ENCODE assay signal across 8 cellular contexts in the genomic region with DNA sequence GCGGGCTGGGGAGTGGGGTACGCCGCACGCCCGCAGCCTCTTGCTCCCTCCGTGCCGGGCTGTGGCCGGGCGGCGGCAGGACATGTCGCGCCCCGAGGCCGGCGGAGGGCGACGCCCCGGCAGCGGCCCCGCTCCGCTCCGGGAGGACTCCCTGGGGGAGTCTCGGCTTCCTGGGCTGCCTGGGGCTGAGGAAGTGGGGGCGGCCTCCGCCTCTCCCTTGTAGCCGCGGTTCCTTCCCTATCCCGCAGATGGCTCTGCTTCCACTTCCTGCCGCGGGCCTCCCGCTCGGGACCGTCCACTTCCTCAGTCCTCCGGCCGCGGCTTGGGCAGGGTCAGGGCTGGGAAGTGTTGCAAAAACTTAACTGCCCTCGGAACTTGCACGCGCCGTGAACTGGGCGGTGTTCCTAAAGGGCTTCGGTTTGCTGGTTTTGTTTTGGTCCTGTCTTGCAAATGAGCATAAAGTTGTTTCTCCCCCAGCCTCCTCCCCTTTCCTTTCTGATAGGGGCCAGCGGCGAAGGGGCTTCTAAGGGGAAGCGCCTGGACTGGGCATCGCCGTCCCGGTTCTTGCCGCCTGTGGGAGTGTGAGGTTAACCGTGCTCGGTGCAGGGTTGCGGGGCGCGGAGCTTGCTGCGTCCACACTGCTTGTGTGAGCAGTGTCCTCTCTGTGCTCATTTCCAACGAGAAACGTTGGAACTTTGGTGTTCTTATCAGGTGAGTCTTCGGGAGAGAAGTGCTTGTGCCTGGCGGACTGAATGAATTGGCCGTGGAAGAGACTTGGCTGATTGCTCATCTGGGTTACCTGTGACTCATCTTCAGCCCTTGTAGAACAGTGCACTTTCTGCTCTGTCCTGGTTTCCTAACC. TPM values are rescaled to one million over a fixed set of nuclear protein-coding genes. Genes with fewer than 3 reads are reported as not detected.
A peak's percentile ranks its signal among the peaks of the same experiment; 100 is the strongest.
DNase-seq lines count a peak whose midpoint lies in the region; ATAC-seq and TF ChIP-seq lines count a peak whose summit lies in the region.

No MANE protein-coding gene starts in this region.

- peaks cover 0 to 10% (median under 1%) of the 10 kb centered on the region in 11 experiments; a peak in 5 of 22 replicates for H3K36me3 ChIP-seq in BLaER1 treated with 17β-estradiol and CSF1 and Interleukin-3, amounts not matched to agents 10 nM and 100 nM

- H3K4me3 ChIP-seq in BLaER1 treated with 17β-estradiol and CSF1 and Interleukin-3, amounts not matched to agents 10 nM and 100 nM: peak overlapping the region; percentile 73 to 86 (median 80)

- peak overlapping the region; percentile 83 to 99 (median 94) for H3K4me2 ChIP-seq in BLaER1 treated with 17β-estradiol and CSF1 and Interleukin-3, amounts not matched to agents 10 nM and 100 nM

- H3K9me3 ChIP-seq in BLaER1 treated with 17β-estradiol and CSF1 and Interleukin-3, amounts not matched to agents 10 nM and 100 nM (replicated peaks in 1 of 11): peaks cover 0 to 14% (median 5%) of the 10 kb centered on the region in 11 experiments; a peak in 17 of 22 replicates

- H3K9ac ChIP-seq in BLaER1 treated with 17β-estradiol and CSF1 and Interleukin-3, amounts not matched to agents 10 nM and 100 nM: peak overlapping the region; percentile 81 to 97 (median 89)

- peaks cover 60 to 90% (median 76%) of the 10 kb centered on the region in 10 experiments for H3K4me1 ChIP-seq in BLaER1 treated with 17β-estradiol and CSF1 and Interleukin-3, amounts not matched to agents 10 nM and 100 nM

- DNase-seq in NCI-H460 (ENCODE audit: extremely low read depth, low read depth): peak; percentile 65
- peak; percentile 20 for DNase-seq in activated T-cell treated with anti-CD3 and anti-CD28 coated beads for 1 hour (ENCODE audit: low read depth)
- DNase-seq in erythroblast (lab: John Stamatoyannopoulos, UW): peak; percentile 77 to 79
- peak; percentile 75 for DNase-seq in midbrain (lab: John Stamatoyannopoulos, UW)
- peak; percentile 57 for DNase-seq in stromal cell of bone marrow (ENCODE audit: low read depth)

- ATAC-seq in GM18508 (IDR thresholded peaks at IDR 0.05; ENCODE audit: insufficient read depth, unreplicated experiment) (peak; percentile 19), HG02943 (IDR thresholded peaks at IDR 0.05; ENCODE audit: low read depth, unreplicated experiment) (peak; percentile 26)

- peaks cover 0 to 35% (median 16%) of the 10 kb centered on the region in 11 experiments; a peak in 13 of 22 replicates for H4K20me1 ChIP-seq in BLaER1 treated with 17β-estradiol and CSF1 and Interleukin-3, amounts not matched to agents 10 nM and 100 nM

- H3K27me3 ChIP-seq in BLaER1 treated with 17β-estradiol and CSF1 and Interleukin-3, amounts not matched to agents 10 nM and 100 nM: peaks cover 0 to 23% (median 7%) of the 10 kb centered on the region in 11 experiments; a peak in 8 of 22 replicates

- peak overlapping the region; percentile 78 to 97 (median 89) for H3K27ac ChIP-seq in BLaER1 treated with 17β-estradiol and CSF1 and Interleukin-3, amounts not matched to agents 10 nM and 100 nM

- no peak for TF ChIP-seq POLR2A in erythroblast (IDR thresholded peaks at IDR 0.05; ENCODE audit: low read length)

RNA-seq across cellular contexts. Expression of gene RALB, which starts 0.6 kb away (rescaled TPM):
- 38.2 and 45.6 TPM in 2 replicates for total RNA-seq in NCI-H460 (2014; rRNA removed; shearing (Covaris generic))
- polyA plus RNA-seq in NCI-H460 (2014; cell fraction: nucleus; rRNA removed): 16.4 and 28.6 TPM in 2 replicates

RNA-seq across cellular contexts. Expression of gene TMEM185B, which starts 30.1 kb away (rescaled TPM):
- 48.7 and 53.8 TPM in 2 replicates for total RNA-seq in NCI-H460 (2014; rRNA removed; shearing (Covaris generic))
- 54.1 and 57.0 TPM in 2 replicates for polyA plus RNA-seq in NCI-H460 (2014; cell fraction: nucleus; rRNA removed)

Comparison
In these comparisons a context has a peak if more than half of its experiments do, and no peak if none do; other contexts are left out.
1. Peak in every context shown above with its lines: DNase-seq, ATAC-seq, H3K4me3 ChIP-seq and H3K27ac ChIP-seq.
2. DNase-seq: peak in every context shown above with its lines; median percentile 78 in erythroblast; 75 in midbrain; 65 in NCI-H460; 57 in stromal cell of bone marrow; 20 in activated T-cell treated with anti-CD3 and anti-CD28 coated beads for 1 hour.